In the genomic region with DNA sequence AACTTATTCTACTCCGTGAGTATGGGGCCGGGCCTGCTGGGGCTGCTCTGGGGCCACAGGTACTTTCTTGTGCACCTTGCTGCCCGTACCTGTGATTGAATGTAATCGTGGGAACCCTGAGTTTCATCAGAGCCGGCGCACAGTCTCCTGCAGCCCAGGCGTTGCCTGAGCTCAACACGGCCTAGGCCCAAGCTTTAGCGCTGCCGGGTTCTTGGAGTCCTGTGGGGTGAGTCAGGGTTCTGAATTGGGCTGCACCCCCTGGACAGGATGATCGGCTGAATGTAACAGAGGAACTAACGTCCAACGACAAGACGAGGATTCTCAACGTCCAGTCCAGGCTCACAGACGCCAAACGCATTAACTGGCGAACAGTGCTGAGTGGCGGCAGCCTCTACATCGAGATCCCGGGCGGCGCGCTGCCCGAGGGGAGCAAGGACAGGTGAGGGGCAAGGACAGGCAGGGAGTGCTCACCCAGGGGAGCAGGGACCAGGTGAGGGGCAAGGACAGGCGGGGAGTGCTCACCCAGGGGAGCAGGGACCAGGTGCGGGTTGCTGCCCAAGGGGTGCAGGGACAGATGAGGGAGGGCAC, we compare ENCODE assay signal across 1 cellular context.
TF ChIP-seq lines count a peak whose summit lies in the region.

No MANE protein-coding gene starts in this region.

TF ChIP-seq in K562, 482 proteins besides CTCF, POLR2A, EP300 and RAD21 (continues in another document):
- TF ChIP-seq ZZZ3 (IDR thresholded peaks at IDR 0.05) (no peak), ZNF274 (IDR thresholded peaks at IDR 0.05; ENCODE audit: borderline replicate concordance, low read depth, low read length) (no peak), ZBTB7A (IDR thresholded peaks at IDR 0.05; ENCODE audit: borderline replicate concordance, control insufficient read depth, low read depth, low read length) (no peak), CREM (IDR thresholded peaks at IDR 0.05; ENCODE audit: low read depth) (no peak), ZNF263 (CRISPR knock-in tag; IDR thresholded peaks at IDR 0.05; ENCODE audit: borderline replicate concordance) (peak; percentile 61; the same call in 1 of the 2 replicates), PHB2 (IDR thresholded peaks at IDR 0.05; ENCODE audit: low read depth) (no peak), ZNF696 (CRISPR knock-in tag; conservative IDR thresholded peaks at IDR 0.05) (no peak), GTF2A2 (tag; IDR thresholded peaks at IDR 0.05) (no peak), ZFX (CRISPR knock-in tag; IDR thresholded peaks at IDR 0.05) (peak; percentile 37; the same call in 1 of the 2 replicates), ZNF280B (CRISPR knock-in tag; IDR thresholded peaks at IDR 0.05) (no peak), TCFL5 (CRISPR knock-in tag; conservative IDR thresholded peaks at IDR 0.05) (no peak), SRF (CRISPR knock-in tag; IDR thresholded peaks at IDR 0.05) (no peak), NR0B1 (IDR thresholded peaks at IDR 0.05; ENCODE audit: partially characterized antibody) (no peak), ELF4 (CRISPR knock-in tag; IDR thresholded peaks at IDR 0.05) (no peak), GTF2F1 (IDR thresholded peaks at IDR 0.05; ENCODE audit: low read depth, low read length) (no peak), CHD4 (IDR thresholded peaks at IDR 0.05; ENCODE audit: insufficient read depth, insufficient replicate concordance, low read depth, low read length, poor library complexity, severe bottlenecking) (no peak), HMG20A (CRISPR knock-in tag; conservative IDR thresholded peaks at IDR 0.05) (no peak), CREB5 (CRISPR knock-in tag; IDR thresholded peaks at IDR 0.05) (no peak), DPF2 (IDR thresholded peaks at IDR 0.05) (no peak), MITF (IDR thresholded peaks at IDR 0.05) (no peak), ZNF699 (CRISPR knock-in tag; IDR thresholded peaks at IDR 0.05; ENCODE audit: insufficient replicate concordance) (no peak), POLR2AphosphoS5 (IDR thresholded peaks at IDR 0.05; ENCODE audit: control insufficient read depth, insufficient read depth, low read depth, low read length) (peak; percentile 22; the same call in 1 of the 2 replicates), ZNF165 (CRISPR knock-in tag; IDR thresholded peaks at IDR 0.05; ENCODE audit: borderline replicate concordance) (no peak), NR1H2 (CRISPR knock-in tag; IDR thresholded peaks at IDR 0.05) (no peak), ZNF644 (tag; IDR thresholded peaks at IDR 0.05; ENCODE audit: low read depth) (no peak), KAT7 (CRISPR knock-in tag; IDR thresholded peaks at IDR 0.05; ENCODE audit: borderline replicate concordance) (0 out of 2 replicates have a peak, but pooled peaks have one; percentile 3), KDM5B (IDR thresholded peaks at IDR 0.05; ENCODE audit: insufficient replicate concordance, low read depth, low read length) (peak; percentile 25), RBM14 (IDR thresholded peaks at IDR 0.05; ENCODE audit: borderline replicate concordance, insufficient read depth, low read depth, low read length) (no peak), CXXC5 (CRISPR knock-in tag; IDR thresholded peaks at IDR 0.05) (no peak), L3MBTL2 (IDR thresholded peaks at IDR 0.05) (no peak), NONO (IDR thresholded peaks at IDR 0.05; ENCODE audit: low read depth in 2 of 2, low read length in 1 of 2) (no peak), POLR2G (IDR thresholded peaks at IDR 0.05; ENCODE audit: low read depth, low read length) (peak; percentile 52; the same call in 1 of the 2 replicates), ATF1 (CRISPR knock-in tag; IDR thresholded peaks at IDR 0.05) (no peak), ATF1 (tag; IDR thresholded peaks at IDR 0.05) (no peak), CEBPG (CRISPR knock-in tag; IDR thresholded peaks at IDR 0.05) (no peak), CEBPG (tag; conservative IDR thresholded peaks at IDR 0.05 in 1 of 2, IDR thresholded peaks at IDR 0.05 in 1 of 2) (no peak), SP2 (IDR thresholded peaks at IDR 0.05; ENCODE audit: extremely low read depth, low read depth, low read length, poor library complexity, severe bottlenecking) (no peak), CHD1 (IDR thresholded peaks at IDR 0.05; ENCODE audit: low read length) (peak; percentile 43), CREB1 (IDR thresholded peaks at IDR 0.05) (no peak), CREB1 (CRISPR knock-in tag; IDR thresholded peaks at IDR 0.05) (no peak), ZNF780A (CRISPR knock-in tag; IDR thresholded peaks at IDR 0.05) (no peak), RBBP5 (IDR thresholded peaks at IDR 0.05; ENCODE audit: borderline replicate concordance, insufficient read depth, low read length, poor library complexity, severe bottlenecking) (peak; percentile 46), PHF20 (IDR thresholded peaks at IDR 0.05; ENCODE audit: partially characterized antibody) (no peak), GATAD2B (IDR thresholded peaks at IDR 0.05; ENCODE audit: borderline replicate concordance) (no peak), RBFOX2 (IDR thresholded peaks at IDR 0.05; ENCODE audit: low read depth, low read length) (peak; percentile 70)
- TF ChIP-seq, protein P1, sequence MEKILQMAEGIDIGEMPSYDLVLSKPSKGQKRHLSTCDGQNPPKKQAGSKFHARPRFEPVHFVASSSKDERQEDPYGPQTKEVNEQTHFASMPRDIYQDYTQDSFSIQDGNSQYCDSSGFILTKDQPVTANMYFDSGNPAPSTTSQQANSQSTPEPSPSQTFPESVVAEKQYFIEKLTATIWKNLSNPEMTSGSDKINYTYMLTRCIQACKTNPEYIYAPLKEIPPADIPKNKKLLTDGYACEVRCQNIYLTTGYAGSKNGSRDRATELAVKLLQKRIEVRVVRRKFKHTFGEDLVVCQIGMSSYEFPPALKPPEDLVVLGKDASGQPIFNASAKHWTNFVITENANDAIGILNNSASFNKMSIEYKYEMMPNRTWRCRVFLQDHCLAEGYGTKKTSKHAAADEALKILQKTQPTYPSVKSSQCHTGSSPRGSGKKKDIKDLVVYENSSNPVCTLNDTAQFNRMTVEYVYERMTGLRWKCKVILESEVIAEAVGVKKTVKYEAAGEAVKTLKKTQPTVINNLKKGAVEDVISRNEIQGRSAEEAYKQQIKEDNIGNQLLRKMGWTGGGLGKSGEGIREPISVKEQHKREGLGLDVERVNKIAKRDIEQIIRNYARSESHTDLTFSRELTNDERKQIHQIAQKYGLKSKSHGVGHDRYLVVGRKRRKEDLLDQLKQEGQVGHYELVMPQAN (IDR thresholded peaks at IDR 0.05; ENCODE audit: borderline replicate concordance) = 0 out of 2 replicates have a peak, but pooled peaks have one; percentile 9
- TF ChIP-seq, protein P2, sequence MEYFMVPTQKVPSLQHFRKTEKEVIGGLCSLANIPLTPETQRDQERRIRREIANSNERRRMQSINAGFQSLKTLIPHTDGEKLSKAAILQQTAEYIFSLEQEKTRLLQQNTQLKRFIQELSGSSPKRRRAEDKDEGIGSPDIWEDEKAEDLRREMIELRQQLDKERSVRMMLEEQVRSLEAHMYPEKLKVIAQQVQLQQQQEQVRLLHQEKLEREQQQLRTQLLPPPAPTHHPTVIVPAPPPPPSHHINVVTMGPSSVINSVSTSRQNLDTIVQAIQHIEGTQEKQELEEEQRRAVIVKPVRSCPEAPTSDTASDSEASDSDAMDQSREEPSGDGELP (CRISPR knock-in tag; IDR thresholded peaks at IDR 0.05; ENCODE audit: borderline replicate concordance) = no peak
- TF ChIP-seq, protein P3, sequence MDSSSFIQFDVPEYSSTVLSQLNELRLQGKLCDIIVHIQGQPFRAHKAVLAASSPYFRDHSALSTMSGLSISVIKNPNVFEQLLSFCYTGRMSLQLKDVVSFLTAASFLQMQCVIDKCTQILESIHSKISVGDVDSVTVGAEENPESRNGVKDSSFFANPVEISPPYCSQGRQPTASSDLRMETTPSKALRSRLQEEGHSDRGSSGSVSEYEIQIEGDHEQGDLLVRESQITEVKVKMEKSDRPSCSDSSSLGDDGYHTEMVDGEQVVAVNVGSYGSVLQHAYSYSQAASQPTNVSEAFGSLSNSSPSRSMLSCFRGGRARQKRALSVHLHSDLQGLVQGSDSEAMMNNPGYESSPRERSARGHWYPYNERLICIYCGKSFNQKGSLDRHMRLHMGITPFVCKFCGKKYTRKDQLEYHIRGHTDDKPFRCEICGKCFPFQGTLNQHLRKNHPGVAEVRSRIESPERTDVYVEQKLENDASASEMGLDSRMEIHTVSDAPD (CRISPR knock-in tag; IDR thresholded peaks at IDR 0.05) = no peak
- TF ChIP-seq, protein P4, sequence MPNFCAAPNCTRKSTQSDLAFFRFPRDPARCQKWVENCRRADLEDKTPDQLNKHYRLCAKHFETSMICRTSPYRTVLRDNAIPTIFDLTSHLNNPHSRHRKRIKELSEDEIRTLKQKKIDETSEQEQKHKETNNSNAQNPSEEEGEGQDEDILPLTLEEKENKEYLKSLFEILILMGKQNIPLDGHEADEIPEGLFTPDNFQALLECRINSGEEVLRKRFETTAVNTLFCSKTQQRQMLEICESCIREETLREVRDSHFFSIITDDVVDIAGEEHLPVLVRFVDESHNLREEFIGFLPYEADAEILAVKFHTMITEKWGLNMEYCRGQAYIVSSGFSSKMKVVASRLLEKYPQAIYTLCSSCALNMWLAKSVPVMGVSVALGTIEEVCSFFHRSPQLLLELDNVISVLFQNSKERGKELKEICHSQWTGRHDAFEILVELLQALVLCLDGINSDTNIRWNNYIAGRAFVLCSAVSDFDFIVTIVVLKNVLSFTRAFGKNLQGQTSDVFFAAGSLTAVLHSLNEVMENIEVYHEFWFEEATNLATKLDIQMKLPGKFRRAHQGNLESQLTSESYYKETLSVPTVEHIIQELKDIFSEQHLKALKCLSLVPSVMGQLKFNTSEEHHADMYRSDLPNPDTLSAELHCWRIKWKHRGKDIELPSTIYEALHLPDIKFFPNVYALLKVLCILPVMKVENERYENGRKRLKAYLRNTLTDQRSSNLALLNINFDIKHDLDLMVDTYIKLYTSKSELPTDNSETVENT (CRISPR knock-in tag; IDR thresholded peaks at IDR 0.05) = 0 out of 2 replicates have a peak, but pooled peaks have one; percentile 6
